In genomic region chr2:235126771-235127170, GRCh38 we compare ENCODE assay signal across 2 cellular contexts.
TF ChIP-seq lines count a peak whose summit lies in the region.

No MANE protein-coding gene starts in this region.

TF ChIP-seq in IMR-90, 13 proteins besides CTCF, POLR2A, EP300 and RAD21:
- TF ChIP-seq CEBPB (IDR thresholded peaks at IDR 0.05; ENCODE audit: low read depth, low read length), result no peak
- TF ChIP-seq, protein P1, sequence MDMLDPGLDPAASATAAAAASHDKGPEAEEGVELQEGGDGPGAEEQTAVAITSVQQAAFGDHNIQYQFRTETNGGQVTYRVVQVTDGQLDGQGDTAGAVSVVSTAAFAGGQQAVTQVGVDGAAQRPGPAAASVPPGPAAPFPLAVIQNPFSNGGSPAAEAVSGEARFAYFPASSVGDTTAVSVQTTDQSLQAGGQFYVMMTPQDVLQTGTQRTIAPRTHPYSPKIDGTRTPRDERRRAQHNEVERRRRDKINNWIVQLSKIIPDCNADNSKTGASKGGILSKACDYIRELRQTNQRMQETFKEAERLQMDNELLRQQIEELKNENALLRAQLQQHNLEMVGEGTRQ (IDR thresholded peaks at IDR 0.05; ENCODE audit: low read depth, low read length), result no peak
- no peak for TF ChIP-seq BHLHE40 (IDR thresholded peaks at IDR 0.05; ENCODE audit: low read depth, low read length)
- no peak for TF ChIP-seq SMC3 (IDR thresholded peaks at IDR 0.05; ENCODE audit: low read depth, low read length)
- no peak for TF ChIP-seq RCOR1 (IDR thresholded peaks at IDR 0.05; ENCODE audit: insufficient replicate concordance, low read length)
- TF ChIP-seq NFE2L2 (IDR thresholded peaks at IDR 0.05; ENCODE audit: low read depth, low read length), result no peak
- TF ChIP-seq ELK1 (IDR thresholded peaks at IDR 0.05; ENCODE audit: borderline replicate concordance, low read depth, low read length), result no peak
- TF ChIP-seq RFX5 (IDR thresholded peaks at IDR 0.05; ENCODE audit: low read depth, low read length), result no peak
- TF ChIP-seq FOS (IDR thresholded peaks at IDR 0.05; ENCODE audit: low read depth, low read length), result no peak
TF ChIP-seq in IMR-90: peak in this region for 0.

TF ChIP-seq in H1, 55 proteins besides CTCF, POLR2A, EP300 and RAD21:
- TF ChIP-seq PHF8 (conservative IDR thresholded peaks at IDR 0.05; ENCODE audit: low read depth, low read length) (no peak), EGR1 (IDR thresholded peaks at IDR 0.05; ENCODE audit: borderline replicate concordance, low read depth, low read length) (0 out of 2 replicates have a peak, but pooled peaks have one; percentile 3), KDM5A (IDR thresholded peaks at IDR 0.05; ENCODE audit: low read length) (no peak), SIX5 (IDR thresholded peaks at IDR 0.05; ENCODE audit: low read depth, low read length) (no peak), TEAD4 (IDR thresholded peaks at IDR 0.05; ENCODE audit: low read depth, low read length) (peak; percentile 79), KDM1A (IDR thresholded peaks at IDR 0.05; ENCODE audit: borderline replicate concordance, low read length) (no peak), SRF (IDR thresholded peaks at IDR 0.05; ENCODE audit: low read depth, low read length) (no peak), HDAC6 (IDR thresholded peaks at IDR 0.05; ENCODE audit: low read depth, low read length) (no peak), CBX8 (IDR thresholded peaks at IDR 0.05; ENCODE audit: borderline replicate concordance, low read depth, low read length) (no peak), JUN (IDR thresholded peaks at IDR 0.05; ENCODE audit: low read depth, low read length) (no peak), GTF2F1 (IDR thresholded peaks at IDR 0.05; ENCODE audit: borderline replicate concordance, low read depth, low read length) (no peak), TCF12 (IDR thresholded peaks at IDR 0.05; ENCODE audit: low read depth, low read length) (peak; percentile 96), SP2 (IDR thresholded peaks at IDR 0.05; ENCODE audit: low read length) (no peak), ASH2L (IDR thresholded peaks at IDR 0.05; ENCODE audit: low read length) (no peak), MAX (IDR thresholded peaks at IDR 0.05) (no peak), KDM4A (IDR thresholded peaks at IDR 0.05; ENCODE audit: low read depth, low read length, severe bottlenecking) (no peak), POU5F1 (IDR thresholded peaks at IDR 0.05; ENCODE audit: low read depth, low read length) (0 out of 2 replicates have a peak, but pooled peaks have one; percentile 24), GABPA (IDR thresholded peaks at IDR 0.05; ENCODE audit: borderline replicate concordance, insufficient read depth, low read length) (no peak), YY1 (IDR thresholded peaks at IDR 0.05; ENCODE audit: low read depth, low read length) (no peak), SP1 (IDR thresholded peaks at IDR 0.05; ENCODE audit: low read depth, low read length) (peak; percentile 62), EZH2 (IDR thresholded peaks at IDR 0.05; ENCODE audit: low read depth, low read length, severe bottlenecking) (no peak), NRF1 (IDR thresholded peaks at IDR 0.05; ENCODE audit: low read depth, low read length) (no peak), ATF3 (IDR thresholded peaks at IDR 0.05; ENCODE audit: insufficient read depth, low read depth, low read length) (no peak), POLR2AphosphoS5 (IDR thresholded peaks at IDR 0.05; ENCODE audit: low read depth, low read length) (peak; percentile 55), SP4 (IDR thresholded peaks at IDR 0.05; ENCODE audit: low read length) (no peak), NANOG (IDR thresholded peaks at IDR 0.05; ENCODE audit: insufficient read depth, low read depth, low read length, poor library complexity, severe bottlenecking) (peak; percentile 24), HDAC2 (IDR thresholded peaks at IDR 0.05; ENCODE audit: borderline replicate concordance in 1 of 2, low read depth in 2 of 2, low read length in 2 of 2) (no peak)
- TF ChIP-seq, protein P1 (IDR thresholded peaks at IDR 0.05; ENCODE audit: low read length), result no peak
- TF ChIP-seq, protein P2, sequence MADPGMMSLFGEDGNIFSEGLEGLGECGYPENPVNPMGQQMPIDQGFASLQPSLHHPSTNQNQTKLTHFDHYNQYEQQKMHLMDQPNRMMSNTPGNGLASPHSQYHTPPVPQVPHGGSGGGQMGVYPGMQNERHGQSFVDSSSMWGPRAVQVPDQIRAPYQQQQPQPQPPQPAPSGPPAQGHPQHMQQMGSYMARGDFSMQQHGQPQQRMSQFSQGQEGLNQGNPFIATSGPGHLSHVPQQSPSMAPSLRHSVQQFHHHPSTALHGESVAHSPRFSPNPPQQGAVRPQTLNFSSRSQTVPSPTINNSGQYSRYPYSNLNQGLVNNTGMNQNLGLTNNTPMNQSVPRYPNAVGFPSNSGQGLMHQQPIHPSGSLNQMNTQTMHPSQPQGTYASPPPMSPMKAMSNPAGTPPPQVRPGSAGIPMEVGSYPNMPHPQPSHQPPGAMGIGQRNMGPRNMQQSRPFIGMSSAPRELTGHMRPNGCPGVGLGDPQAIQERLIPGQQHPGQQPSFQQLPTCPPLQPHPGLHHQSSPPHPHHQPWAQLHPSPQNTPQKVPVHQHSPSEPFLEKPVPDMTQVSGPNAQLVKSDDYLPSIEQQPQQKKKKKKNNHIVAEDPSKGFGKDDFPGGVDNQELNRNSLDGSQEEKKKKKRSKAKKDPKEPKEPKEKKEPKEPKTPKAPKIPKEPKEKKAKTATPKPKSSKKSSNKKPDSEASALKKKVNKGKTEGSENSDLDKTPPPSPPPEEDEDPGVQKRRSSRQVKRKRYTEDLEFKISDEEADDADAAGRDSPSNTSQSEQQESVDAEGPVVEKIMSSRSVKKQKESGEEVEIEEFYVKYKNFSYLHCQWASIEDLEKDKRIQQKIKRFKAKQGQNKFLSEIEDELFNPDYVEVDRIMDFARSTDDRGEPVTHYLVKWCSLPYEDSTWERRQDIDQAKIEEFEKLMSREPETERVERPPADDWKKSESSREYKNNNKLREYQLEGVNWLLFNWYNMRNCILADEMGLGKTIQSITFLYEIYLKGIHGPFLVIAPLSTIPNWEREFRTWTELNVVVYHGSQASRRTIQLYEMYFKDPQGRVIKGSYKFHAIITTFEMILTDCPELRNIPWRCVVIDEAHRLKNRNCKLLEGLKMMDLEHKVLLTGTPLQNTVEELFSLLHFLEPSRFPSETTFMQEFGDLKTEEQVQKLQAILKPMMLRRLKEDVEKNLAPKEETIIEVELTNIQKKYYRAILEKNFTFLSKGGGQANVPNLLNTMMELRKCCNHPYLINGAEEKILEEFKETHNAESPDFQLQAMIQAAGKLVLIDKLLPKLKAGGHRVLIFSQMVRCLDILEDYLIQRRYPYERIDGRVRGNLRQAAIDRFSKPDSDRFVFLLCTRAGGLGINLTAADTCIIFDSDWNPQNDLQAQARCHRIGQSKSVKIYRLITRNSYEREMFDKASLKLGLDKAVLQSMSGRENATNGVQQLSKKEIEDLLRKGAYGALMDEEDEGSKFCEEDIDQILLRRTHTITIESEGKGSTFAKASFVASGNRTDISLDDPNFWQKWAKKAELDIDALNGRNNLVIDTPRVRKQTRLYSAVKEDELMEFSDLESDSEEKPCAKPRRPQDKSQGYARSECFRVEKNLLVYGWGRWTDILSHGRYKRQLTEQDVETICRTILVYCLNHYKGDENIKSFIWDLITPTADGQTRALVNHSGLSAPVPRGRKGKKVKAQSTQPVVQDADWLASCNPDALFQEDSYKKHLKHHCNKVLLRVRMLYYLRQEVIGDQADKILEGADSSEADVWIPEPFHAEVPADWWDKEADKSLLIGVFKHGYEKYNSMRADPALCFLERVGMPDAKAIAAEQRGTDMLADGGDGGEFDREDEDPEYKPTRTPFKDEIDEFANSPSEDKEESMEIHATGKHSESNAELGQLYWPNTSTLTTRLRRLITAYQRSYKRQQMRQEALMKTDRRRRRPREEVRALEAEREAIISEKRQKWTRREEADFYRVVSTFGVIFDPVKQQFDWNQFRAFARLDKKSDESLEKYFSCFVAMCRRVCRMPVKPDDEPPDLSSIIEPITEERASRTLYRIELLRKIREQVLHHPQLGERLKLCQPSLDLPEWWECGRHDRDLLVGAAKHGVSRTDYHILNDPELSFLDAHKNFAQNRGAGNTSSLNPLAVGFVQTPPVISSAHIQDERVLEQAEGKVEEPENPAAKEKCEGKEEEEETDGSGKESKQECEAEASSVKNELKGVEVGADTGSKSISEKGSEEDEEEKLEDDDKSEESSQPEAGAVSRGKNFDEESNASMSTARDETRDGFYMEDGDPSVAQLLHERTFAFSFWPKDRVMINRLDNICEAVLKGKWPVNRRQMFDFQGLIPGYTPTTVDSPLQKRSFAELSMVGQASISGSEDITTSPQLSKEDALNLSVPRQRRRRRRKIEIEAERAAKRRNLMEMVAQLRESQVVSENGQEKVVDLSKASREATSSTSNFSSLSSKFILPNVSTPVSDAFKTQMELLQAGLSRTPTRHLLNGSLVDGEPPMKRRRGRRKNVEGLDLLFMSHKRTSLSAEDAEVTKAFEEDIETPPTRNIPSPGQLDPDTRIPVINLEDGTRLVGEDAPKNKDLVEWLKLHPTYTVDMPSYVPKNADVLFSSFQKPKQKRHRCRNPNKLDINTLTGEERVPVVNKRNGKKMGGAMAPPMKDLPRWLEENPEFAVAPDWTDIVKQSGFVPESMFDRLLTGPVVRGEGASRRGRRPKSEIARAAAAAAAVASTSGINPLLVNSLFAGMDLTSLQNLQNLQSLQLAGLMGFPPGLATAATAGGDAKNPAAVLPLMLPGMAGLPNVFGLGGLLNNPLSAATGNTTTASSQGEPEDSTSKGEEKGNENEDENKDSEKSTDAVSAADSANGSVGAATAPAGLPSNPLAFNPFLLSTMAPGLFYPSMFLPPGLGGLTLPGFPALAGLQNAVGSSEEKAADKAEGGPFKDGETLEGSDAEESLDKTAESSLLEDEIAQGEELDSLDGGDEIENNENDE (IDR thresholded peaks at IDR 0.05; ENCODE audit: insufficient replicate concordance, low read length), result no peak
